In the genomic region with DNA sequence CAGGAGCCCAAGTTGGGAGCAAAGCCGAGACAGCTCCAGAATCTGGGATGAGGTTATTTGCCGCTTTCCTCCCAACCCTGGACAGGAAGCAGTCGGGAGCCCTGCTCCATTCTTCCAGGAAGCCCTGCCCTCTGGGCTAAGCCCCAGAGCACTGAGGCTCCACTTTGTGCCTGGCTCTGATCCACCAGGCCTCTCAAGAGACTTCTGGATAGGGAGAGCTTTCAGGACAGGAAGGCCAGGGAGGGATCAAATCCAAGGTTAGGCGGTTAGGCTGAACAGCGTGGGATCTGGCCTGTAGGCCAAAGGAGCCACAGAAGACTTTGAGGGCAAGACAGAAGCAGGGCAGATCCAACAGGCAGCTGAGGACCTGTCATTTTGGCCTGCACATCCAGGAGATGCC, we compare ENCODE assay signal across 8 cellular contexts. TPM values are rescaled to one million over a fixed set of nuclear protein-coding genes. Genes with fewer than 3 reads are reported as not detected.
A peak's percentile ranks its signal among the peaks of the same experiment; 100 is the strongest.
DNase-seq lines count a peak whose midpoint lies in the region; ATAC-seq and TF ChIP-seq lines count a peak whose summit lies in the region.

No MANE protein-coding gene starts in this region.

- in situ Hi-C loops in gastrocnemius medialis (cut with MboI; ENCODE audit: low sequenced_read_pairs in 4 of 4), result loop anchor here in 1 of 4 donors (25.0 kb wide), 1 partner anchor 471 kb away; the partner anchor contains the start of gene UBL7

- no peak for ATAC-seq in activated CD8-positive, alpha-beta memory T cell treated with anti-CD3 and anti-CD28 coated beads, Interleukin-2, amount 10 ng/mL, durations not matched to agents 7 days and 5 days
- ATAC-seq in activated naive CD4-positive, alpha-beta T cell treated with anti-CD3 and anti-CD28 coated beads, Interleukin-2, amount 50 U/mL, for 72 hours, result no peak
- ATAC-seq in gastrocnemius medialis, result peak; percentile 23 to 31
- no peak for ATAC-seq in HG03139 (IDR thresholded peaks at IDR 0.05; ENCODE audit: unreplicated experiment)

- H3K9me3 ChIP-seq in left ventricle myocardium inferior (replicated peaks), result no peaks in the 10 kb centered on the region
- H3K9me3 ChIP-seq in gastrocnemius medialis, result no peaks in the 10 kb centered on the region

- peak overlapping the region; percentile 53 for H3K27ac Mint-ChIP-seq in activated CD8-positive, alpha-beta memory T cell treated with anti-CD3 and anti-CD28 coated beads, Interleukin-2, amount 10 ng/mL, durations not matched to agents 7 days and 5 days
- H3K27ac Mint-ChIP-seq in activated naive CD4-positive, alpha-beta T cell treated with anti-CD3 and anti-CD28 coated beads, Interleukin-2, amount 50 U/mL, for 72 hours, result peak overlapping the region; percentile 70 to 81

- no peak for TF ChIP-seq POLR2A in gastrocnemius medialis (IDR thresholded peaks at IDR 0.05)

- intact Hi-C loops in left ventricle myocardium inferior (cut with micrococcal nuclease), result no loop called here
- intact Hi-C loops in gastrocnemius medialis (cut with DNase I; ENCODE audit: low total_unique reads), result loop anchor here (5.0 to 10.0 kb wide), 3 partner anchors 474 to 1461 kb away; partner anchors contain the start of genes ARID3B, SIN3A and UBL7

- H3K9me3 Mint-ChIP-seq in activated CD8-positive, alpha-beta memory T cell treated with anti-CD3 and anti-CD28 coated beads, Interleukin-2, amount 10 ng/mL, durations not matched to agents 7 days and 5 days (ENCODE audit: low read depth), result no peaks in the 10 kb centered on the region
- H3K9me3 Mint-ChIP-seq in activated naive CD4-positive, alpha-beta T cell treated with anti-CD3 and anti-CD28 coated beads, Interleukin-2, amount 50 U/mL, for 72 hours, result no peaks in the 10 kb centered on the region

- H3K36me3 ChIP-seq in left ventricle myocardium inferior, result peaks cover 15% of the 10 kb centered on the region
- peaks cover 0 to 7% of the 10 kb centered on the region in 2 donors for H3K36me3 ChIP-seq in gastrocnemius medialis

- TF ChIP-seq CTCF in left ventricle myocardium inferior (IDR thresholded peaks at IDR 0.05; ENCODE audit: borderline replicate concordance) (no peak), gastrocnemius medialis (IDR thresholded peaks at IDR 0.05 in 4 of 5, conservative IDR thresholded peaks at IDR 0.05 in 1 of 5) (no peak)

- peaks cover 11% of the 10 kb centered on the region for H3K36me3 Mint-ChIP-seq in activated CD8-positive, alpha-beta memory T cell treated with anti-CD3 and anti-CD28 coated beads, Interleukin-2, amount 10 ng/mL, durations not matched to agents 7 days and 5 days
- H3K36me3 Mint-ChIP-seq in activated naive CD4-positive, alpha-beta T cell treated with anti-CD3 and anti-CD28 coated beads, Interleukin-2, amount 50 U/mL, for 72 hours, result peaks cover 0 to 13% of the 10 kb centered on the region in 2 donors

- H3K27me3 Mint-ChIP-seq in activated CD8-positive, alpha-beta memory T cell treated with anti-CD3 and anti-CD28 coated beads, Interleukin-2, amount 10 ng/mL, durations not matched to agents 7 days and 5 days, result no peaks in the 10 kb centered on the region

- H3K4me3 Mint-ChIP-seq in activated CD8-positive, alpha-beta memory T cell treated with anti-CD3 and anti-CD28 coated beads, Interleukin-2, amount 10 ng/mL, durations not matched to agents 7 days and 5 days, result peak overlapping the region; percentile 73

- DNase-seq in activated CD8-positive, alpha-beta memory T cell treated with anti-CD3 and anti-CD28 coated beads, Interleukin-2, amount 10 ng/mL, durations not matched to agents 7 days and 5 days, result no peak
- DNase-seq in activated CD8-positive, alpha-beta memory T cell treated with anti-CD3 and anti-CD28 coated beads for 24 hours, result no peak
- no peak for DNase-seq in activated naive CD4-positive, alpha-beta T cell treated with anti-CD3 and anti-CD28 coated beads, Interleukin-2, amount 50 U/mL, for 72 hours (ENCODE audit: low spot score in 2 of 2)
- DNase-seq in left ventricle myocardium inferior, result peak; percentile 91
- DNase-seq in gastrocnemius medialis, result peak in 1 of 2 donors; percentile 67
- no peak for DNase-seq in central memory CD4-positive, alpha-beta T cell
- no peak for DNase-seq in NCI-H1105 treated with DMSO at 0.1 percent for 48 hours (lab: John Stamatoyannopoulos, UW)

- peaks cover 36% of the 10 kb centered on the region for H3K4me1 Mint-ChIP-seq in activated CD8-positive, alpha-beta memory T cell treated with anti-CD3 and anti-CD28 coated beads, Interleukin-2, amount 10 ng/mL, durations not matched to agents 7 days and 5 days

- H3K4me1 ChIP-seq in left ventricle myocardium inferior, result peaks cover 95% of the 10 kb centered on the region
- H3K4me1 ChIP-seq in gastrocnemius medialis, result peaks cover 58 to 79% of the 10 kb centered on the region in 2 donors

- H3K27ac ChIP-seq in left ventricle myocardium inferior (replicated peaks) (peak overlapping the region; percentile 100), gastrocnemius medialis (peak overlapping the region; percentile 88 to 94 (median 90))

- H3K27me3 ChIP-seq in left ventricle myocardium inferior (ENCODE audit: low read depth), result no peaks in the 10 kb centered on the region
- no peaks in the 10 kb centered on the region for H3K27me3 ChIP-seq in gastrocnemius medialis

- H3K4me3 ChIP-seq in left ventricle myocardium inferior (peak overlapping the region; percentile 98), gastrocnemius medialis (peak overlapping the region; percentile 82 to 96 (median 91))

- CTCF ChIA-PET in activated CD8-positive, alpha-beta memory T cell treated with anti-CD3 and anti-CD28 coated beads, Interleukin-2, amount 10 ng/mL, durations not matched to agents 7 days and 5 days (lab: Charles Lee), result interaction anchor here (1.6 to 12.7 kb wide), 4 partner anchors 9 to 40 kb away, joined by 3 to 147 read pairs (median 5); no protein-coding TSS in a partner anchor

RNA-seq across cellular contexts. Expression of gene STOML1, which starts 0.8 kb away (rescaled TPM):
- 1 to 10 TPM; 7.9 to 8.6 TPM for total RNA-seq in activated CD8-positive, alpha-beta memory T cell treated with anti-CD3 and anti-CD28 coated beads, Interleukin-2, amount 10 ng/mL, durations not matched to agents 7 days and 5 days
- 1 to 10 TPM; 5.9 to 7.2 TPM for total RNA-seq in activated naive CD4-positive, alpha-beta T cell treated with anti-CD3 and anti-CD28 coated beads, Interleukin-2, amount 50 U/mL, for 72 hours
- total RNA-seq in left ventricle myocardium inferior, result 26.1 TPM
- total RNA-seq in gastrocnemius medialis, result 10 to 100 TPM; 15.2 to 28.8 (median 16.9) TPM

RNA-seq across cellular contexts. Expression of gene PML, which starts 3.3 kb away (rescaled TPM):
- total RNA-seq in activated CD8-positive, alpha-beta memory T cell treated with anti-CD3 and anti-CD28 coated beads, Interleukin-2, amount 10 ng/mL, durations not matched to agents 7 days and 5 days, result 100 to 1,000 TPM; 104 to 152 TPM
- 10 to 100 TPM; 76.3 to 91.7 TPM for total RNA-seq in activated naive CD4-positive, alpha-beta T cell treated with anti-CD3 and anti-CD28 coated beads, Interleukin-2, amount 50 U/mL, for 72 hours
- 19.1 TPM for total RNA-seq in left ventricle myocardium inferior
- 10 to 100 TPM; 17.3 to 42.1 (median 21.2) TPM for total RNA-seq in gastrocnemius medialis

Comparison
In these comparisons a context has a peak if more than half of its experiments do, and no peak if none do; other contexts are left out.
1. ATAC-seq: peak in gastrocnemius medialis (2 of 2); none in activated CD8-positive, alpha-beta memory T cell treated with anti-CD3 and anti-CD28 coated beads, Interleukin-2, amount 10 ng/mL, durations not matched to agents 7 days and 5 days (single experiment), activated naive CD4-positive, alpha-beta T cell treated with anti-CD3 and anti-CD28 coated beads, Interleukin-2, amount 50 U/mL, for 72 hours (0 of 2) and HG03139 (single experiment).